In the genomic region with DNA sequence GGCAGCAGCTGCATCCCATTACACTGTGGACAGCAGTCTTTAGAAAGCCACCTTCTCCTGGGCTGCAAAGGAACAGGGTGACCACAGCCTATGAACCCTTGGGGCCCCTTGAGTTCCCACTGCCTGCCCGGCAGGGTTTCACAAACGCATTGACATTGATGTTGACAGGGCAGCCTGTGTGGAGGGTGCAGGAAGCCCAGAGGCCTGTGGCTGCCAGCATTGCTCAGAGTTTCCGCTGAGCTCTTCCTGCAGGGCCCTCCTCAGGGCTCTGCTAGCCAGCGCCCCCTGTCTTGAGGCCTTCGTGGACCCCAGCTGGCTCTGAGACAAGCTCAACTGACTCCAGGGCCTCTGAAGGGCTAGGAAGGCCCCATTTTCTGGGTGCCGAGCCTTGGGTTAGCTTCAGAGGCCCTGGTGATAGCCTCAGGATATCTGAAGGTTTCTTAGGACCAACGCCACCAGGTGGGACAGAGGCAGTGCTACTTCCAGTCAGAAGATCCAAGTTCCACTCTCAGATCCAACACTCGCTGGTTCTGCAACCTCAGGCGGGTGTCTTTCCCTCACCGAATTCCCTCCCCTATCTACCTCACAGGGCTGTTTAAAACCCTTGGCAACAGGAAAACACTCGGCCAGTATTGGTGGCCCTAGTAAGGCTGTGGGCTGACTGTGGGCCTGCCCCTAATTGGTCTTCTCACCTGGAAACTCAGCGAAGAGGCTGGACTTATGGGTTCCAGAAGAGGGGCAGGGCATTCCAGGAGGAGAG, we compare ENCODE assay signal across 9 cellular contexts. TPM values are rescaled to one million over a fixed set of nuclear protein-coding genes. Genes with fewer than 3 reads are reported as not detected.
DNase-seq lines count a peak whose midpoint lies in the region; ATAC-seq, FAIRE-seq and TF ChIP-seq lines count a peak whose summit lies in the region.
"Had no signal": no experiment of that assay in that cellular context is flagged by ENCODE, and none has a peak within 500 bp of the region (broad histone marks: within the 10 kb centered on the region; RNA-seq: fewer than 3 reads in every experiment).

No MANE protein-coding gene starts in this region.

- H3K36me3 Mint-ChIP-seq in activated CD8-positive, alpha-beta T cell treated with anti-CD3 and anti-CD28 coated beads for 36 hours (ENCODE audit: low read depth), result peaks cover 2% of the 10 kb centered on the region

- no peak overlapping the region for H3K4me2 ChIP-seq in endothelial cell of umbilical vein (ENCODE audit: insufficient read depth, low read length)

- H3K27ac ChIP-seq in AG04450 (ENCODE audit: low read depth, low read length), result no peak overlapping the region
- peak overlapping the region; percentile 52 for H3K27ac ChIP-seq in endothelial cell of umbilical vein (ENCODE audit: insufficient read depth, low read depth, low read length)
- peak overlapping the region; percentile 81 for H3K27ac ChIP-seq in neutrophil
- H3K27ac ChIP-seq in upper lobe of left lung, result peak overlapping the region; percentile 51 to 78 (median 74)

- H3K27me3 ChIP-seq in AG04450 (ENCODE audit: control insufficient read depth, insufficient read depth, low read length) (no peaks in the 10 kb centered on the region), endothelial cell of umbilical vein (ENCODE audit: control insufficient read depth in 2 of 2, insufficient read depth in 2 of 2, low read length in 2 of 2) (no peaks in the 10 kb centered on the region), neutrophil (no peaks in the 10 kb centered on the region), upper lobe of left lung (no peaks in the 10 kb centered on the region)

- peak overlapping the region; percentile 5 for H3K9ac ChIP-seq in endothelial cell of umbilical vein (replicated peaks; ENCODE audit: extremely low read depth, insufficient read depth, low read length)

- H2AFZ ChIP-seq in endothelial cell of umbilical vein (ENCODE audit: low read depth, low read length), result peak overlapping the region; percentile 57

- H3K27me3 Mint-ChIP-seq in activated CD8-positive, alpha-beta T cell treated with anti-CD3 and anti-CD28 coated beads for 36 hours, result no peaks in the 10 kb centered on the region

- TF ChIP-seq POLR2A in endothelial cell of umbilical vein (IDR thresholded peaks at IDR 0.05; ENCODE audit: low read depth, low read length) (no peak), upper lobe of left lung (IDR thresholded peaks at IDR 0.05) (no peak)

- peaks cover 8% of the 10 kb centered on the region for H3K9me3 ChIP-seq in AG04450 (ENCODE audit: control insufficient read depth, insufficient read depth, low read length)
- no peaks in the 10 kb centered on the region for H3K9me3 ChIP-seq in endothelial cell of umbilical vein (replicated peaks; ENCODE audit: control insufficient read depth, insufficient read depth, low read length)
- H3K9me3 ChIP-seq in neutrophil, result no peaks in the 10 kb centered on the region
- no peaks in the 10 kb centered on the region for H3K9me3 ChIP-seq in upper lobe of left lung

- no peaks in the 10 kb centered on the region for H4K20me1 ChIP-seq in endothelial cell of umbilical vein (replicated peaks; ENCODE audit: control insufficient read depth, extremely low read depth, insufficient read depth, low read length)

- no peak for TF ChIP-seq EP300 in upper lobe of left lung (IDR thresholded peaks at IDR 0.05)

- TF ChIP-seq CTCF in AG04450 (IDR thresholded peaks at IDR 0.05; ENCODE audit: low read depth, low read length) (peak; percentile 37), endothelial cell of umbilical vein (IDR thresholded peaks at IDR 0.05; ENCODE audit: extremely low read depth in 1 of 2, insufficient read depth in 1 of 2, low read depth in 1 of 2, low read length in 2 of 2) (peak; percentile 83 to 88), neutrophil (IDR thresholded peaks at IDR 0.05) (peak; percentile 27), upper lobe of left lung (IDR thresholded peaks at IDR 0.05) (peak; percentile 46 to 63 (median 56))
- peak; percentile 80 for TF ChIP-seq CTCF in activated CD8-positive, alpha-beta T cell treated with anti-CD3 and anti-CD28 coated beads for 36 hours (IDR thresholded peaks at IDR 0.05)

- H3K27ac Mint-ChIP-seq in activated CD8-positive, alpha-beta T cell treated with anti-CD3 and anti-CD28 coated beads for 36 hours, result peak overlapping the region; percentile 92

- H3K4me3 ChIP-seq in AG04450 (ENCODE audit: low read depth, low read length) (no peak overlapping the region), endothelial cell of umbilical vein (replicated peaks in 1 of 3; ENCODE audit: insufficient read depth in 1 of 3, low read depth in 1 of 3, low read length in 3 of 3) (no peak overlapping the region), neutrophil (ENCODE audit: low read depth in 1 of 2, low read length in 1 of 2) (peak overlapping the region; percentile 17 to 19), upper lobe of left lung (no peak overlapping the region)

- no TSS peak for BruUV-seq in endothelial cell of umbilical vein (replicated peaks; lab: Mats Ljungman, UMichigan)

- H3K9me1 ChIP-seq in endothelial cell of umbilical vein (replicated peaks; ENCODE audit: control insufficient read depth, extremely low read depth, insufficient read depth, low read length), result no peaks in the 10 kb centered on the region

- 63 to 76% methylated on average over 7 to 12 of the region's 12 CpGs for WGBS in upper lobe of left lung, 2 donors

- no peaks in the 10 kb centered on the region for H3K79me2 ChIP-seq in endothelial cell of umbilical vein (ENCODE audit: control insufficient read depth, insufficient read depth, low read length)

- H3K4me1 Mint-ChIP-seq in activated CD8-positive, alpha-beta T cell treated with anti-CD3 and anti-CD28 coated beads for 36 hours (ENCODE audit: low read depth), result peaks cover 63% of the 10 kb centered on the region

- FAIRE-seq in endothelial cell of umbilical vein (lab: Jason Lieb, UNC), result peak; percentile 98
- FAIRE-seq: keratinocyte had no signal

- DNase-seq in AG04450 (ENCODE audit: low read depth, low spot score) (no peak), M059J (ENCODE audit: low read depth) (peak; percentile 85), endothelial cell of umbilical vein (ENCODE audit: low read depth, low spot score) (peak; percentile 90), upper lobe of left lung (peak in 1 of 2 donors; percentile 76), NCI-H446 treated with DMSO at 0.1 percent for 48 hours (lab: John Stamatoyannopoulos, UW) (no peak)
- peak; percentile 95 for DNase-seq in activated CD8-positive, alpha-beta T cell treated with anti-CD3 and anti-CD28 coated beads for 36 hours

- dilution Hi-C loops in endothelial cell of umbilical vein (cut with MboI; ENCODE audit: extremely low pct_ligation_motif_present, low sequenced_read_pairs), result loop anchor here (25.0 kb wide), 1 partner anchor 221 kb away; no protein-coding TSS in a partner anchor

- POLR2A ChIA-PET in AG04450 (lab: Yijun Ruan, JAX), result interaction anchor here (0.8 to 1.4 kb wide), 3 partner anchors 86 to 194 kb away, joined by 3 to 4 read pairs (median 3); a partner anchor contains a TSS
- POLR2A ChIA-PET in activated CD8-positive, alpha-beta T cell treated with anti-CD3 and anti-CD28 coated beads for 36 hours (lab: Charles Lee), result interaction anchor here (0.8 to 3.0 kb wide), 18 partner anchors 9 to 259 kb away, joined by 3 to 14 read pairs (median 4); a partner anchor contains a TSS
- POLR2A ChIA-PET in endothelial cell of umbilical vein (lab: Charles Lee), result interaction anchor here (0.6 to 0.8 kb wide), 2 partner anchors 194 to 244 kb away, joined by 3 read pairs; a partner anchor contains a TSS

- intact Hi-C loops in activated CD8-positive, alpha-beta T cell treated with anti-CD3 and anti-CD28 coated beads for 36 hours (cut with micrococcal nuclease), result loop anchor here (5.0 kb wide), 1 partner anchor 116 kb away; no protein-coding TSS in a partner anchor
- intact Hi-C loops in endothelial cell of umbilical vein (cut with micrococcal nuclease), result loop anchor here (1.0 to 5.0 kb wide), 2 partner anchors 8 to 141 kb away; no protein-coding TSS in a partner anchor

- H3K4me3 Mint-ChIP-seq in activated CD8-positive, alpha-beta T cell treated with anti-CD3 and anti-CD28 coated beads for 36 hours, result no peak overlapping the region

- H3K36me3 ChIP-seq in endothelial cell of umbilical vein (ENCODE audit: control insufficient read depth in 2 of 2, extremely low read depth in 1 of 2, insufficient read depth in 2 of 2, low read length in 2 of 2) (no peaks in the 10 kb centered on the region), neutrophil (no peaks in the 10 kb centered on the region), upper lobe of left lung (no peaks in the 10 kb centered on the region)

- no peaks in the 10 kb centered on the region for H3K9me3 Mint-ChIP-seq in activated CD8-positive, alpha-beta T cell treated with anti-CD3 and anti-CD28 coated beads for 36 hours

- H3K4me1 ChIP-seq in endothelial cell of umbilical vein (ENCODE audit: control insufficient read depth, extremely low read depth, insufficient read depth, low read length) (peaks cover 38% of the 10 kb centered on the region), neutrophil (ENCODE audit: control insufficient read depth in 1 of 2, insufficient read depth in 1 of 2, low read depth in 1 of 2, low read length in 1 of 2) (peaks cover 76 to 81% of the 10 kb centered on the region in 2 experiments), upper lobe of left lung (peaks cover 50 to 69% (median 66%) of the 10 kb centered on the region in 4 donors)

- ATAC-seq in GM19467 (IDR thresholded peaks at IDR 0.05; ENCODE audit: unreplicated experiment) (peak; percentile 66), upper lobe of left lung (ENCODE audit: low FRiP score in 2 of 2) (peak; percentile 41 to 68)
- ATAC-seq in activated CD8-positive, alpha-beta T cell treated with anti-CD3 and anti-CD28 coated beads for 36 hours, result peak; percentile 94

- CTCF ChIA-PET in AG04450 (lab: Charles Lee), result interaction anchor here (0.6 to 3.5 kb wide), 10 partner anchors 8 to 216 kb away, joined by 3 to 31 read pairs (median 6); a partner anchor contains a TSS
- CTCF ChIA-PET in activated CD8-positive, alpha-beta T cell treated with anti-CD3 and anti-CD28 coated beads for 36 hours (lab: Charles Lee), result interaction anchor here (0.6 to 24.0 kb wide), 23 partner anchors 10 to 239 kb away, joined by 3 to 745 read pairs (median 4); a partner anchor contains a TSS
- CTCF ChIA-PET in endothelial cell of umbilical vein (lab: Charles Lee), result interaction anchor here (0.5 to 6.2 kb wide), 37 partner anchors 9 to 245 kb away, joined by 3 to 329 read pairs (median 4); a partner anchor contains a TSS

RNA-seq across cellular contexts. Expression of a gene that starts 27.2 kb away (rescaled TPM):
- not detected in 2 replicates for polyA plus RNA-seq in AG04450 (2011; rRNA removed)
- not detected in 2 replicates for polyA minus RNA-seq in AG04450 (2011; rRNA and poly(A)+ RNA removed)
- total RNA-seq in M059J (2014; rRNA removed; shearing (Covaris generic)), result not detected in 2 replicates
- not detected for total RNA-seq in activated CD8-positive, alpha-beta T cell treated with anti-CD3 and anti-CD28 coated beads for 36 hours
- not detected in 2 replicates for total RNA-seq in endothelial cell of umbilical vein
- not detected in 2 replicates for polyA plus RNA-seq in endothelial cell of umbilical vein
- polyA plus RNA-seq in endothelial cell of umbilical vein (2011; cell fraction: cytosol; rRNA removed), result not detected in 2 replicates
- polyA plus RNA-seq in endothelial cell of umbilical vein (2011; cell fraction: nucleus; rRNA removed), result 0.10 and 0.53 TPM in 2 replicates
- polyA plus RNA-seq in endothelial cell of umbilical vein (2012), result not detected in 2 replicates
- polyA minus RNA-seq in endothelial cell of umbilical vein, result not detected in 2 replicates
- polyA minus RNA-seq in endothelial cell of umbilical vein (2011; cell fraction: cytosol; rRNA and poly(A)+ RNA removed), result not detected
- not detected in 2 replicates for polyA minus RNA-seq in endothelial cell of umbilical vein (2011; cell fraction: nucleus; rRNA and poly(A)+ RNA removed)
- under 1 TPM in 1 of 6 donors, not detected in 5; 0.20 TPM for total RNA-seq in upper lobe of left lung
- polyA plus RNA-seq: keratinocyte had no signal

RNA-seq across cellular contexts. Expression of a gene that starts 50.1 kb away (rescaled TPM):
- 271 and 299 TPM in 2 replicates for polyA plus RNA-seq in AG04450 (2011; rRNA removed)
- 77.5 and 85.5 TPM in 2 replicates for polyA minus RNA-seq in AG04450 (2011; rRNA and poly(A)+ RNA removed)
- total RNA-seq in M059J (2014; rRNA removed; shearing (Covaris generic)), result 159 and 216 TPM in 2 replicates
- 10 to 100 TPM; 40.8 to 42.0 TPM for total RNA-seq in activated CD8-positive, alpha-beta T cell treated with anti-CD3 and anti-CD28 coated beads for 36 hours
- total RNA-seq in endothelial cell of umbilical vein, result 18.5 and 27.9 TPM in 2 replicates
- 48.3 and 52.0 TPM in 2 replicates for polyA plus RNA-seq in endothelial cell of umbilical vein
- 54.1 and 70.7 TPM in 2 replicates for polyA plus RNA-seq in endothelial cell of umbilical vein (2011; cell fraction: cytosol; rRNA removed)
- polyA plus RNA-seq in endothelial cell of umbilical vein (2011; cell fraction: nucleus; rRNA removed), result 25.9 and 33.8 TPM in 2 replicates
- 126 and 137 TPM in 2 replicates for polyA plus RNA-seq in endothelial cell of umbilical vein (2012)
- 33.8 and 34.9 TPM in 2 replicates for polyA minus RNA-seq in endothelial cell of umbilical vein
- polyA minus RNA-seq in endothelial cell of umbilical vein (2011; cell fraction: cytosol; rRNA and poly(A)+ RNA removed), result 57.1 TPM
- polyA minus RNA-seq in endothelial cell of umbilical vein (2011; cell fraction: nucleus; rRNA and poly(A)+ RNA removed), result 5.3 and 6.4 TPM in 2 replicates
- 10 to 100 TPM in 3 of 6 donors, 1 to 10 TPM in 3; 4.9 to 23.3 (median 11.2) TPM for total RNA-seq in upper lobe of left lung

Comparison
In these comparisons a context has a peak if more than half of its experiments do, and no peak if none do; other contexts are left out.
1. DNase-seq: peak in M059J (single experiment), activated CD8-positive, alpha-beta T cell treated with anti-CD3 and anti-CD28 coated beads for 36 hours (single experiment) and endothelial cell of umbilical vein (single experiment); none in AG04450 (single experiment) and NCI-H446 treated with DMSO at 0.1 percent for 48 hours (single experiment).
2. H3K4me3 ChIP-seq: peak in neutrophil (2 of 2); none in AG04450 (single experiment), endothelial cell of umbilical vein (0 of 3) and upper lobe of left lung (0 of 4).
3. CTCF ChIP-seq: peak in every context shown above with its lines; median percentile 86 in endothelial cell of umbilical vein; 80 in activated CD8-positive, alpha-beta T cell treated with anti-CD3 and anti-CD28 coated beads for 36 hours; 56 in upper lobe of left lung; 37 in AG04450; 27 in neutrophil.
4. Peak in every context shown above with its lines, with median percentiles within 50 percentile points of each other: ATAC-seq.